In the genomic region with DNA sequence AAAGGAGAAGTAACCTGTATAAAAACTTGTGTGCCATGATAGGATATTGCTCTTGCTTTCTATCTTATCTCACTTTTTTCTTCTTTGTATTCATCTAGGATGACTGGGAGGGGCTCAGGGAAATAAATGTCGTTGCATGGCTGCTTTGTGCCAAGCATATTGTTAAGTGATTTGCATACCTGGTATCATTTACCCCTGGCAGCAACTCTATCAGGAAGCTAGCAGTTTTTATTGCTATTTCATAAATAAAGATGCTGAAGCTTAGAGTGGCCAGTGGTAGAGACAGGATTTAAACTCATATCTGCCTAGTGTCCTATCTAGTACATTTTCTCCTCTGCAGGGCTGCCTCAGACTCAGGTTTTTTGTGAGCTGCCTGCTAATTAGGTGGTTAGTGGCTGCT, we compare ENCODE assay signal across 16 cellular contexts.
"Had no signal": no experiment of that assay in that cellular context is flagged by ENCODE, and none has a peak within 500 bp of the region (broad histone marks: within the 10 kb centered on the region; RNA-seq: fewer than 3 reads in every experiment).

No MANE protein-coding gene starts in this region.

- H3K4me3 Mint-ChIP-seq: central memory CD8-positive, alpha-beta T cell; neural progenitor cell; stimulated activated naive CD8-positive, alpha-beta T cell treated with anti-CD3 and anti-CD28 coated beads, Interleukin-15, amount 100 ng/mL, for 72 hours had no signal

- H3K27ac Mint-ChIP-seq: neural progenitor cell; stimulated activated naive CD8-positive, alpha-beta T cell treated with anti-CD3 and anti-CD28 coated beads, Interleukin-15, amount 100 ng/mL, for 72 hours had no signal

- DNase-seq: activated CD4-positive, alpha-beta T cell treated with anti-CD3 and anti-CD28 coated beads, Interleukin-2, amount 50 U/mL, for 4 hours; activated naive CD4-positive, alpha-beta T cell; activated T-cell treated with anti-CD3 and anti-CD28 coated beads for 4 hours; anterior cingulate cortex; brain microvascular endothelial cell; cortex of kidney; effector CD8-positive, alpha-beta T cell; esophagus squamous epithelium; mesendoderm; spleen; stimulated activated naive CD8-positive, alpha-beta T cell treated with anti-CD3 and anti-CD28 coated beads, Interleukin-15, amount 100 ng/mL, for 72 hours; testis had no signal

- H3K36me3 Mint-ChIP-seq: neural progenitor cell had no signal

- ATAC-seq: activated CD4-positive, CD25-positive, alpha-beta regulatory T cell treated with anti-CD3 and anti-CD28 coated beads, Interleukin-2, amount 50 U/mL, for 24 hours; sciatic nerve; stimulated activated naive CD8-positive, alpha-beta T cell treated with anti-CD3 and anti-CD28 coated beads, Interleukin-15, amount 100 ng/mL, for 72 hours had no signal

- H3K9me3 Mint-ChIP-seq: central memory CD8-positive, alpha-beta T cell; neural progenitor cell; stimulated activated naive CD8-positive, alpha-beta T cell treated with anti-CD3 and anti-CD28 coated beads, Interleukin-15, amount 100 ng/mL, for 72 hours had no signal

- H3K27me3 Mint-ChIP-seq: central memory CD8-positive, alpha-beta T cell; stimulated activated naive CD8-positive, alpha-beta T cell treated with anti-CD3 and anti-CD28 coated beads, Interleukin-15, amount 100 ng/mL, for 72 hours had no signal

- H3K4me1 Mint-ChIP-seq: central memory CD8-positive, alpha-beta T cell; stimulated activated naive CD8-positive, alpha-beta T cell treated with anti-CD3 and anti-CD28 coated beads, Interleukin-15, amount 100 ng/mL, for 72 hours had no signal
